Comparison of ENCODE assay signal across 1 cellular context in the genomic region with DNA sequence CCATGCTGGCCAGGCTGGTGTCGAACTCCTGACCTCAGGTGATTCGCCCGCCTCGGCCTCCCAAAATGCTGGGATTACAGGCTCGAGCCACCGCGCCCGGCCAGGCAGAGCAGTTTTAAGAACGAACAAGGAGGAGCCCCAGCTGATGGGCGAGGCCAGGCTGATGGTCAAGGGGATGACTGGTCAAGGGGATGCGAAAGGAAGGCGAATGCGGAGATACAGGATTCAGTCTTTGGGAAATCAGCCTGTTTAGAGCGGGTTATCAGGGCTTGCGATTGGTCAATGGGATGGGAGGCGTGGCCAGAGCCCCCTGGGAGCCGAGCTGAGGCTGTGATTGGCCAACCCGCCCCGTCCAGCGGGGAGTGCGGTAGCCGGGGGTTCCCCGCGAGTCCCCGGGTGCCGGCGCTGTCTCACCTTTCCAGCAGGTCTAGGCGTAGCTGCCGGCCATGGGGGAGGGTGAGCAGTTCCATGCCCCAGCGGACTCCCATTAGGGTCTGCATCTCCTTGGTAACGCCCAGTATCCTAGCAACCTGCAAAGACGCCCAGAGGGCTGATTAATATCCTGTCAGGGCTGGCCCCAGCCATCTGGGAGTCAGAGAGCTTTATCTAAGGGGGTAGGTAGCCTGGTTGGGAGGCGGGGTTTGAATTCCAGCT.
TF ChIP-seq lines count a peak whose summit lies in the region.

No MANE protein-coding gene starts in this region.

TF ChIP-seq in endothelial cell of umbilical vein, 7 proteins besides CTCF, POLR2A, EP300 and RAD21:
- no peak for TF ChIP-seq JUN (IDR thresholded peaks at IDR 0.05; ENCODE audit: borderline replicate concordance, insufficient read depth, insufficient read length, low read depth)
- no peak for TF ChIP-seq POLR2AphosphoS5 (IDR thresholded peaks at IDR 0.05; ENCODE audit: insufficient read depth, low read depth, low read length)
- TF ChIP-seq, protein P1, sequence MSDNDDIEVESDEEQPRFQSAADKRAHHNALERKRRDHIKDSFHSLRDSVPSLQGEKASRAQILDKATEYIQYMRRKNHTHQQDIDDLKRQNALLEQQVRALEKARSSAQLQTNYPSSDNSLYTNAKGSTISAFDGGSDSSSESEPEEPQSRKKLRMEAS (IDR thresholded peaks at IDR 0.05; ENCODE audit: insufficient read depth, insufficient read length) = no peak
- no peak for TF ChIP-seq FOS (IDR thresholded peaks at IDR 0.05; ENCODE audit: borderline replicate concordance, insufficient read depth, low read length)
- TF ChIP-seq GATA2 (IDR thresholded peaks at IDR 0.05; ENCODE audit: insufficient read depth, insufficient read length, low read depth, low read length) = no peak
- TF ChIP-seq MYC (IDR thresholded peaks at IDR 0.05; ENCODE audit: low read depth, low read length) = no peak
- no peak for TF ChIP-seq EZH2 (IDR thresholded peaks at IDR 0.05; ENCODE audit: borderline replicate concordance, low read depth, low read length, severe bottlenecking)
